ENCODE assay signal across 8 cellular contexts in the genomic region with DNA sequence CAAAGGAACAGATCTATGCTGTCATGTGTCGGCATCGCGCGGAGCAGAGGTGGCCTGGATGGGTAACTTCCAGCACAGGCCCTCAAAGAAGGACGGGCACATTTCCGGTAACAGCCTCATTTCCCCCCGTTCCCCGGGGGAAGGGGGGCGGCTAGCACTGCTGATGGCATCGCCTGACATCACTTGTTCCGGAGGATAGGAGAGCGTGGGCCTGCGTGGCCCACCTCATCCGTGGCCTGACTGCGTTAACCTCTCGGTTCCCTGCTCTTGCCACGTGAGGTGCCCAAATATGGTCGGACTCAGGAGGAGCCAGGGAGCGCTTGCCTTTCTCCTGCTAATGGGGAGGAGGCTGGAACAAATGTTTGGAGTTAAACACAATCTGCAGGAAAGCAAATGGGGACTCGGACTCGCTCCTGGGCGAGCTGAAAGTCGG. TPM values are rescaled to one million over a fixed set of nuclear protein-coding genes. Genes with fewer than 3 reads are reported as not detected.
DNase-seq lines count a peak whose midpoint lies in the region; ATAC-seq and TF ChIP-seq lines count a peak whose summit lies in the region.

A gene with protein sequence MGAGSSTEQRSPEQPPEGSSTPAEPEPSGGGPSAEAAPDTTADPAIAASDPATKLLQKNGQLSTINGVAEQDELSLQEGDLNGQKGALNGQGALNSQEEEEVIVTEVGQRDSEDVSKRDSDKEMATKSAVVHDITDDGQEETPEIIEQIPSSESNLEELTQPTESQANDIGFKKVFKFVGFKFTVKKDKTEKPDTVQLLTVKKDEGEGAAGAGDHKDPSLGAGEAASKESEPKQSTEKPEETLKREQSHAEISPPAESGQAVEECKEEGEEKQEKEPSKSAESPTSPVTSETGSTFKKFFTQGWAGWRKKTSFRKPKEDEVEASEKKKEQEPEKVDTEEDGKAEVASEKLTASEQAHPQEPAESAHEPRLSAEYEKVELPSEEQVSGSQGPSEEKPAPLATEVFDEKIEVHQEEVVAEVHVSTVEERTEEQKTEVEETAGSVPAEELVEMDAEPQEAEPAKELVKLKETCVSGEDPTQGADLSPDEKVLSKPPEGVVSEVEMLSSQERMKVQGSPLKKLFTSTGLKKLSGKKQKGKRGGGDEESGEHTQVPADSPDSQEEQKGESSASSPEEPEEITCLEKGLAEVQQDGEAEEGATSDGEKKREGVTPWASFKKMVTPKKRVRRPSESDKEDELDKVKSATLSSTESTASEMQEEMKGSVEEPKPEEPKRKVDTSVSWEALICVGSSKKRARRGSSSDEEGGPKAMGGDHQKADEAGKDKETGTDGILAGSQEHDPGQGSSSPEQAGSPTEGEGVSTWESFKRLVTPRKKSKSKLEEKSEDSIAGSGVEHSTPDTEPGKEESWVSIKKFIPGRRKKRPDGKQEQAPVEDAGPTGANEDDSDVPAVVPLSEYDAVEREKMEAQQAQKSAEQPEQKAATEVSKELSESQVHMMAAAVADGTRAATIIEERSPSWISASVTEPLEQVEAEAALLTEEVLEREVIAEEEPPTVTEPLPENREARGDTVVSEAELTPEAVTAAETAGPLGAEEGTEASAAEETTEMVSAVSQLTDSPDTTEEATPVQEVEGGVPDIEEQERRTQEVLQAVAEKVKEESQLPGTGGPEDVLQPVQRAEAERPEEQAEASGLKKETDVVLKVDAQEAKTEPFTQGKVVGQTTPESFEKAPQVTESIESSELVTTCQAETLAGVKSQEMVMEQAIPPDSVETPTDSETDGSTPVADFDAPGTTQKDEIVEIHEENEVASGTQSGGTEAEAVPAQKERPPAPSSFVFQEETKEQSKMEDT (N-terminal part only) (plus strand): TSS at position 365 of the 433 bp plus-strand sequence. CDS start 596 bp downstream, outside the sequence.

- H3K36me3 ChIP-seq in esophagus squamous epithelium (no peaks in the 10 kb centered on the region), muscle layer of duodenum (ENCODE audit: control insufficient read depth in 1 of 2, insufficient read depth in 2 of 2, low read length in 2 of 2) (no peaks in the 10 kb centered on the region), aorta (ENCODE audit: control insufficient read depth in 1 of 2, insufficient read depth in 2 of 2, low read length in 1 of 2) (no peaks in the 10 kb centered on the region)

- CTCF ChIA-PET in Calu3 (lab: Charles Lee), result interaction anchor here (0.6 kb wide), 1 partner anchor 86 kb away, joined by 6 read pairs; no protein-coding TSS in a partner anchor

- no peak for TF ChIP-seq CTCF in Calu3 (IDR thresholded peaks at IDR 0.05; ENCODE audit: unreplicated experiment)
- TF ChIP-seq CTCF in esophagus squamous epithelium (IDR thresholded peaks at IDR 0.05), result no peak

- H3K9me3 Mint-ChIP-seq in Calu3 (ENCODE audit: low read depth, unreplicated experiment), result no peaks in the 10 kb centered on the region

- H3K27me3 ChIP-seq in esophagus squamous epithelium (peaks cover 0 to 66% (median 4%) of the 10 kb centered on the region in 4 donors), muscle layer of duodenum (ENCODE audit: low read depth, low read length) (no peaks in the 10 kb centered on the region), aorta (ENCODE audit: control insufficient read depth in 1 of 2, insufficient read depth in 2 of 2, low read length in 1 of 2) (no peaks in the 10 kb centered on the region)

- 25 to 39% methylated on average over 12 to 18 of the region's 23 CpGs for WGBS in esophagus squamous epithelium, 2 donors
- WGBS in aorta, 2 donors, result 15 to 17% methylated on average over 23 of the region's 23 CpGs

- BruUV-seq in Calu3 (replicated peaks; lab: Mats Ljungman, UMichigan), result no TSS peak

- TF ChIP-seq POLR2A in esophagus squamous epithelium (IDR thresholded peaks at IDR 0.05), result no peak

- H3K36me3 Mint-ChIP-seq in Calu3 (ENCODE audit: insufficient read depth, unreplicated experiment), result peaks cover 25% of the 10 kb centered on the region

- H3K4me1 ChIP-seq in esophagus squamous epithelium, result peaks cover 6 to 26% (median 12%) of the 10 kb centered on the region in 3 donors
- H3K4me1 ChIP-seq in muscle layer of duodenum (ENCODE audit: control insufficient read depth in 1 of 2, insufficient read depth in 2 of 2, low read length in 2 of 2), result peaks cover 0 to 3% of the 10 kb centered on the region in 2 donors
- H3K4me1 ChIP-seq in aorta (ENCODE audit: control insufficient read depth in 1 of 2, insufficient read depth in 2 of 2, low read length in 2 of 2), result no peaks in the 10 kb centered on the region

- no peaks in the 10 kb centered on the region for H3K27me3 Mint-ChIP-seq in Calu3 (ENCODE audit: unreplicated experiment)

- H3K27ac ChIP-seq in esophagus squamous epithelium (peak within 1 kb of the TSS; percentile 82 to 97 (median 90)), muscle layer of duodenum (ENCODE audit: low read length) (peak within 1 kb of the TSS; percentile 85), aorta (ENCODE audit: low read depth in 1 of 2, low read length in 2 of 2) (peak within 1 kb of the TSS; percentile 23 to 76)

- intact Hi-C loops in Calu3 (cut with micrococcal nuclease; ENCODE audit: unreplicated experiment), result no loop called here
- intact Hi-C loops in esophagus squamous epithelium (cut with DNase I), result no loop called here
- intact Hi-C loops in aorta (cut with DNase I), result loop anchor here (5.0 to 10.0 kb wide), 3 partner anchors 83 to 345 kb away; no protein-coding TSS in a partner anchor

- peak; percentile 83 for ATAC-seq in aorta (ENCODE audit: low FRiP score)
- no peak for ATAC-seq in GM18511 (IDR thresholded peaks at IDR 0.05; ENCODE audit: unreplicated experiment)

- H3K4me3 Mint-ChIP-seq in Calu3 (ENCODE audit: low read depth, unreplicated experiment), result peak within 1 kb of the TSS; percentile 80

- H3K27ac Mint-ChIP-seq in Calu3 (ENCODE audit: unreplicated experiment), result no peak within 1 kb of the TSS

- H3K4me1 Mint-ChIP-seq in Calu3 (ENCODE audit: low read depth, unreplicated experiment), result peaks cover 11% of the 10 kb centered on the region

- H3K4me3 ChIP-seq in esophagus squamous epithelium, result peak within 1 kb of the TSS; percentile 43 to 77 (median 71)
- peak within 1 kb of the TSS; percentile 87 to 94 for H3K4me3 ChIP-seq in muscle layer of duodenum (ENCODE audit: low read depth in 1 of 2, low read length in 2 of 2)
- peak within 1 kb of the TSS; percentile 58 to 90 for H3K4me3 ChIP-seq in aorta (ENCODE audit: low read length in 2 of 2)

- H3K9me3 ChIP-seq in esophagus squamous epithelium (no peaks in the 10 kb centered on the region), muscle layer of duodenum (ENCODE audit: control insufficient read depth in 1 of 2, low read length in 2 of 2) (no peaks in the 10 kb centered on the region), aorta (ENCODE audit: control insufficient read depth, low read length) (no peaks in the 10 kb centered on the region)

- in situ Hi-C loops in SK-MEL-5 (cut with HindIII; ENCODE audit: low pct_unique_long_range_greater_than_20kb, low sequenced_read_pairs), result no loop called here

- DNase-seq in Calu3, result no peak
- no peak for DNase-seq in SK-MEL-5 (ENCODE audit: low read depth, low spot score)
- DNase-seq in esophagus squamous epithelium (lab: John Stamatoyannopoulos, UW), result no peak
- peak; percentile 57 to 85 for DNase-seq in aorta
- no peak for DNase-seq in activated effector memory CD4-positive, alpha-beta T cell treated with anti-CD3 and anti-CD28 coated beads, Interleukin-2, amount 50 U/mL, for 16 hours
- no peak for DNase-seq in NCI-H524 treated with DMSO at 0.1 percent for 48 hours (lab: John Stamatoyannopoulos, UW)

RNA-seq across cellular contexts. Expression of the gene that starts here (rescaled TPM):
- total RNA-seq in Calu3 (2022), result 21.8 and 31.8 TPM in 2 replicates
- 24.6 and 26.3 TPM in 2 replicates for total RNA-seq in SK-MEL-5 (2014; rRNA removed; shearing (Covaris generic))
- 11.6 and 16.2 TPM in 2 replicates for polyA plus RNA-seq in SK-MEL-5 (2015; cell fraction: cytosol; rRNA removed)
- polyA plus RNA-seq in SK-MEL-5 (2015; cell fraction: nucleus; rRNA removed), result 8.4 and 9.6 TPM in 2 replicates
- total RNA-seq in esophagus squamous epithelium, result 10 to 100 TPM in 2 of 4 donors, 1 to 10 TPM in 2; 1.7 to 66.6 (median 11.4) TPM
- total RNA-seq in aorta, result 100 to 1,000 TPM in 1 of 2 donors, 10 to 100 TPM in 1; 77.7 to 101 TPM
- 10 to 100 TPM; 19.2 to 69.3 TPM for polyA plus RNA-seq in aorta

Comparison
In these comparisons a context has a peak if more than half of its experiments do, and no peak if none do; other contexts are left out.
1. DNase-seq: peak in aorta (2 of 2); none in Calu3 (single experiment), SK-MEL-5 (single experiment), esophagus squamous epithelium (single experiment), activated effector memory CD4-positive, alpha-beta T cell treated with anti-CD3 and anti-CD28 coated beads, Interleukin-2, amount 50 U/mL, for 16 hours (single experiment) and NCI-H524 treated with DMSO at 0.1 percent for 48 hours (single experiment).
2. intact Hi-C loops: an anchor here in aorta (5.0 to 10.0 kb wide); none called in Calu3 and esophagus squamous epithelium.
3. Peak in every context shown above with its lines, with median percentiles within 50 percentile points of each other: H3K27ac ChIP-seq and H3K4me3 ChIP-seq.